Comparison of ENCODE assay signal across 20 cellular contexts in the genomic region with DNA sequence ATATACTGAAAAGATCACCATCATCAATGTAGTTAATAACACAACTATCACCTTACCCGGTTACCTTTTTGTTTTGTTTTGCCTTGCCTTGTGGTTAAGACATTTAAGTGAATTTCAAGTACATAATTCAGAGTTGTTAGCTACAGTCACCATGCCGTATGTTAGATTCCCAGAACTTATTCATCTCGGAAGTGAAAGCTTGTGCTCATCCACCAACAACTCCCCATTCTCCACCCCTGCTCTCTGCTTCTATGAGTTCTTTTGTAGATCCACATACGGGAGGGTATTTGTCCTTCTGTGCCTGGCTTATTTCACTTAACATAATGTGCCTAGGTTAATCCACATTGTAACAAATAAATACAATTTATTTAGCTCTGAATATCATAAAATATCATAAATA.
DNase-seq lines count a peak whose midpoint lies in the region; ATAC-seq and FAIRE-seq lines count a peak whose summit lies in the region.
"Had no signal": no experiment of that assay in that cellular context is flagged by ENCODE, and none has a peak within 500 bp of the region (broad histone marks: within the 10 kb centered on the region; RNA-seq: fewer than 3 reads in every experiment).

No MANE protein-coding gene starts in this region.

- no peaks in the 10 kb centered on the region for H3K9me3 Mint-ChIP-seq in activated CD4-positive, alpha-beta T cell treated with anti-CD3 and anti-CD28 coated beads, Interleukin-2, amount 10 ng/mL, durations not matched to agents 24 days and 14 days
- no peaks in the 10 kb centered on the region for H3K9me3 Mint-ChIP-seq in stimulated activated naive CD8-positive, alpha-beta T cell treated with anti-CD3 and anti-CD28 coated beads, Interleukin-15, amount 100 ng/mL, for 72 hours
- H3K9me3 Mint-ChIP-seq: CD8-positive, alpha-beta T cell had no signal

- H3K4me1 Mint-ChIP-seq in activated CD4-positive, alpha-beta T cell treated with anti-CD3 and anti-CD28 coated beads, Interleukin-2, amount 10 ng/mL, durations not matched to agents 24 days and 14 days, result peaks cover 5% of the 10 kb centered on the region
- H3K4me1 Mint-ChIP-seq in stimulated activated naive CD8-positive, alpha-beta T cell treated with anti-CD3 and anti-CD28 coated beads, Interleukin-15, amount 100 ng/mL, for 72 hours, result no peaks in the 10 kb centered on the region
- H3K4me1 Mint-ChIP-seq: B cell had no signal

- peaks cover 15% of the 10 kb centered on the region for H3K27me3 Mint-ChIP-seq in activated CD4-positive, alpha-beta T cell treated with anti-CD3 and anti-CD28 coated beads, Interleukin-2, amount 10 ng/mL, durations not matched to agents 24 days and 14 days
- no peaks in the 10 kb centered on the region for H3K27me3 Mint-ChIP-seq in stimulated activated naive CD8-positive, alpha-beta T cell treated with anti-CD3 and anti-CD28 coated beads, Interleukin-15, amount 100 ng/mL, for 72 hours
- H3K27me3 Mint-ChIP-seq: CD4-positive, alpha-beta T cell had no signal

- H3K4me3 Mint-ChIP-seq in activated CD4-positive, alpha-beta T cell treated with anti-CD3 and anti-CD28 coated beads, Interleukin-2, amount 10 ng/mL, durations not matched to agents 24 days and 14 days, result no peak overlapping the region
- H3K4me3 Mint-ChIP-seq in stimulated activated naive CD8-positive, alpha-beta T cell treated with anti-CD3 and anti-CD28 coated beads, Interleukin-15, amount 100 ng/mL, for 72 hours, result no peak overlapping the region
- H3K4me3 Mint-ChIP-seq: B cell; CD4-positive, alpha-beta T cell; CD8-positive, alpha-beta T cell had no signal

- no peak overlapping the region for H3K27ac Mint-ChIP-seq in activated CD4-positive, alpha-beta T cell treated with anti-CD3 and anti-CD28 coated beads, Interleukin-2, amount 10 ng/mL, durations not matched to agents 24 days and 14 days
- H3K27ac Mint-ChIP-seq in stimulated activated naive CD8-positive, alpha-beta T cell treated with anti-CD3 and anti-CD28 coated beads, Interleukin-15, amount 100 ng/mL, for 72 hours, result no peak overlapping the region
- H3K27ac Mint-ChIP-seq: B cell; CD4-positive, alpha-beta T cell; CD8-positive, alpha-beta T cell had no signal

- intact Hi-C loops in activated CD4-positive, alpha-beta T cell treated with anti-CD3 and anti-CD28 coated beads, Interleukin-2, amount 10 ng/mL, durations not matched to agents 24 days and 14 days (cut with micrococcal nuclease), result loop anchor here (1.0 kb wide), 1 partner anchor 19 kb away; no protein-coding TSS in a partner anchor

- peak; percentile 28 for FAIRE-seq in colon (lab: Jason Lieb, UNC)
- FAIRE-seq: A549, D721Med, GM12892, GM18507 had no signal

- peak; percentile 7 for DNase-seq in NCI-H2107 treated with DMSO at 0.1 percent for 48 hours (lab: John Stamatoyannopoulos, UW; ENCODE audit: unreplicated experiment)
- DNase-seq in NCI-H2107 (lab: John Stamatoyannopoulos, UW), result no peak
- peak; percentile 59 for DNase-seq in activated CD4-positive, alpha-beta T cell treated with anti-CD3 and anti-CD28 coated beads, Interleukin-2, amount 10 ng/mL, durations not matched to agents 24 days and 14 days
- DNase-seq in activated CD4-positive, alpha-beta T cell treated with anti-CD3 and anti-CD28 coated beads, Interleukin-2, amount 50 U/mL, for 4 hours, result no peak
- DNase-seq in stimulated activated naive CD8-positive, alpha-beta T cell treated with anti-CD3 and anti-CD28 coated beads, Interleukin-15, Interleukin-2, amounts not matched to agents 100 U/mL and 50 U/mL, for 24 hours, result no peak
- DNase-seq in stimulated activated naive CD8-positive, alpha-beta T cell treated with anti-CD3 and anti-CD28 coated beads, Interleukin-15, amount 100 ng/mL, for 72 hours, result no peak
- DNase-seq in OCI-M2 (lab: John Stamatoyannopoulos, UW; ENCODE audit: unreplicated experiment), result no peak
- DNase-seq: AML-193; Caco-2; Calu3; CD4-positive, alpha-beta T cell; CD8-positive, alpha-beta T cell; DMS79 treated with DMSO at 0.1 percent for 48 hours; GF-D8 had no signal

- ATAC-seq in stimulated activated naive CD8-positive, alpha-beta T cell treated with anti-CD3 and anti-CD28 coated beads, Interleukin-15, Interleukin-2, amounts not matched to agents 100 U/mL and 50 U/mL, for 24 hours, result peak; percentile 43
- no peak for ATAC-seq in stimulated activated naive CD8-positive, alpha-beta T cell treated with anti-CD3 and anti-CD28 coated beads, Interleukin-15, amount 100 ng/mL, for 72 hours
- ATAC-seq: A549; CD8-positive, alpha-beta T cell had no signal

- no peaks in the 10 kb centered on the region for H3K36me3 Mint-ChIP-seq in activated CD4-positive, alpha-beta T cell treated with anti-CD3 and anti-CD28 coated beads, Interleukin-2, amount 10 ng/mL, durations not matched to agents 24 days and 14 days (ENCODE audit: low read depth)
- H3K36me3 Mint-ChIP-seq: CD8-positive, alpha-beta T cell had no signal

Comparison
In these comparisons a context has a peak if more than half of its experiments do, and no peak if none do; other contexts are left out.
1. DNase-seq: peak in NCI-H2107 treated with DMSO at 0.1 percent for 48 hours (single experiment) and activated CD4-positive, alpha-beta T cell treated with anti-CD3 and anti-CD28 coated beads, Interleukin-2, amount 10 ng/mL, durations not matched to agents 24 days and 14 days (single experiment); none in NCI-H2107 (single experiment), activated CD4-positive, alpha-beta T cell treated with anti-CD3 and anti-CD28 coated beads, Interleukin-2, amount 50 U/mL, for 4 hours (0 of 2), stimulated activated naive CD8-positive, alpha-beta T cell treated with anti-CD3 and anti-CD28 coated beads, Interleukin-15, Interleukin-2, amounts not matched to agents 100 U/mL and 50 U/mL, for 24 hours (single experiment), stimulated activated naive CD8-positive, alpha-beta T cell treated with anti-CD3 and anti-CD28 coated beads, Interleukin-15, amount 100 ng/mL, for 72 hours (0 of 2) and OCI-M2 (single experiment).